9 cellular contexts compared by ENCODE assay signal in the genomic region with DNA sequence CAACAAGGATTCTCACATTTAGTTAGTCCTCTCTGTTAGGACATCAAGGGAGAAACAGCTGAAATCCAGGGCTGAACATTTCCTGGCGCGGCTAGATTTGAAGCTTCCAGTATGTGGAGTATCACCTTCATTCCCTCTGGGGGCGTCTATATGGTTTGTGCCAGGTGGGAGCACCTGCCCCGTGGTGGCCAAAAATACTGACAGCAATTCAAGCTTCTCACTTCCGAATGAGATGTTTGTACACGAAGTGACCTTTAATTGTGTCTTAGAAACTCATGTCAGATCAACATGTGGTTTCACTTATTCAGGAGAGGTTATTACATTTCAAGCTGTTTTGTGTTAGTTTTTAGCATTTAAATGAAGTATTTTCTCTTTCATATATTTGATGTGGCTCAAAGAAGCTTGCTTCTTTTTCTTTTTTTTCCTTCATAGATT.
DNase-seq lines count a peak whose midpoint lies in the region; ATAC-seq, FAIRE-seq and TF ChIP-seq lines count a peak whose summit lies in the region.
"Had no signal": no experiment of that assay in that cellular context is flagged by ENCODE, and none has a peak within 500 bp of the region (broad histone marks: within the 10 kb centered on the region; RNA-seq: fewer than 3 reads in every experiment).

No MANE protein-coding gene starts in this region.

- H3K9me2 ChIP-seq in OCI-LY7 (ENCODE audit: insufficient read depth, low read length), result no peaks in the 10 kb centered on the region

- TF ChIP-seq POLR2A in endothelial cell of umbilical vein (IDR thresholded peaks at IDR 0.05; ENCODE audit: low read depth, low read length), result no peak

- H2AFZ ChIP-seq in OCI-LY7 (ENCODE audit: low read length), result peak overlapping the region; percentile 95
- peak overlapping the region; percentile 68 for H2AFZ ChIP-seq in endothelial cell of umbilical vein (ENCODE audit: low read depth, low read length)

- no peaks in the 10 kb centered on the region for H3K9me1 ChIP-seq in endothelial cell of umbilical vein (replicated peaks; ENCODE audit: control insufficient read depth, extremely low read depth, insufficient read depth, low read length)

- intact Hi-C loops in OCI-LY7 (cut with micrococcal nuclease; ENCODE audit: unreplicated experiment), result loop anchor here (2.0 kb wide), 1 partner anchor 68 kb away; a partner anchor contains a TSS
- intact Hi-C loops in endothelial cell of umbilical vein (cut with micrococcal nuclease), result loop anchor here (5.0 kb wide), 1 partner anchor 39 kb away; no protein-coding TSS in a partner anchor
- intact Hi-C loops in aorta (cut with DNase I), result no loop called here

- H3K4me2 ChIP-seq in OCI-LY7 (ENCODE audit: low read length), result peak overlapping the region; percentile 73
- H3K4me2 ChIP-seq in endothelial cell of umbilical vein (ENCODE audit: insufficient read depth, low read length), result no peak overlapping the region

- no peak for FAIRE-seq in endothelial cell of umbilical vein (lab: Jason Lieb, UNC)

- TF ChIP-seq CTCF in GM06990 (IDR thresholded peaks at IDR 0.05; ENCODE audit: insufficient read depth, low read length, poor library complexity, severe bottlenecking) (no peak), OCI-LY7 (conservative IDR thresholded peaks at IDR 0.05; ENCODE audit: low read length) (peak; percentile 59), endothelial cell of umbilical vein (IDR thresholded peaks at IDR 0.05; ENCODE audit: extremely low read depth in 1 of 2, insufficient read depth in 1 of 2, low read depth in 1 of 2, low read length in 2 of 2) (no peak)

- BruUV-seq in OCI-LY7 (replicated peaks; lab: Mats Ljungman, UMichigan), result no TSS peak
- no TSS peak for BruUV-seq in endothelial cell of umbilical vein (replicated peaks; lab: Mats Ljungman, UMichigan)

- CTCF ChIA-PET in OCI-LY7 (lab: Charles Lee; ENCODE audit: unreplicated experiment) (no interaction called here), endothelial cell of umbilical vein (lab: Charles Lee) (interaction anchor here (1.2 to 1.6 kb wide), 3 partner anchors 18 to 81 kb away, joined by 3 to 4 read pairs (median 3); no protein-coding TSS in a partner anchor)

- no peaks in the 10 kb centered on the region for H3K79me2 ChIP-seq in OCI-LY7 (ENCODE audit: insufficient read depth, low read depth, low read length)
- no peaks in the 10 kb centered on the region for H3K79me2 ChIP-seq in endothelial cell of umbilical vein (ENCODE audit: control insufficient read depth, insufficient read depth, low read length)

- WGBS in aorta, 2 donors, result 63 to 75% methylated on average over 6 of the region's 6 CpGs

- POLR2A ChIA-PET in OCI-LY7 (lab: Charles Lee), result interaction anchor here (0.6 to 3.3 kb wide), 16 partner anchors 8 to 204 kb away, joined by 3 to 14 read pairs (median 4); no protein-coding TSS in a partner anchor
- POLR2A ChIA-PET in endothelial cell of umbilical vein (lab: Charles Lee), result no interaction called here

- H4K20me1 ChIP-seq in OCI-LY7 (ENCODE audit: insufficient read depth, low read length) (no peaks in the 10 kb centered on the region), endothelial cell of umbilical vein (replicated peaks; ENCODE audit: control insufficient read depth, extremely low read depth, insufficient read depth, low read length) (no peaks in the 10 kb centered on the region)

- dilution Hi-C loops in endothelial cell of umbilical vein (cut with MboI; ENCODE audit: extremely low pct_ligation_motif_present, low sequenced_read_pairs), result no loop called here

- no peaks in the 10 kb centered on the region for H3K9me3 ChIP-seq in OCI-LY7 (ENCODE audit: low read length)
- no peaks in the 10 kb centered on the region for H3K9me3 ChIP-seq in endothelial cell of umbilical vein (replicated peaks; ENCODE audit: control insufficient read depth, insufficient read depth, low read length)
- no peaks in the 10 kb centered on the region for H3K9me3 ChIP-seq in aorta (ENCODE audit: control insufficient read depth, low read length)

- H3K4me3 ChIP-seq in GM06990 (replicated peaks; ENCODE audit: low read depth, low read length) (no peak overlapping the region; the same call in 1 of the 2 replicates), OCI-LY7 (ENCODE audit: low read depth, low read length, poor library complexity, severe bottlenecking) (peak overlapping the region; percentile 57), endothelial cell of umbilical vein (replicated peaks in 1 of 3; ENCODE audit: insufficient read depth in 1 of 3, low read depth in 1 of 3, low read length in 3 of 3) (no peak overlapping the region), rectal smooth muscle tissue (ENCODE audit: low read length) (no peak overlapping the region), aorta (ENCODE audit: low read length in 2 of 2) (no peak overlapping the region)

- H3K36me3 ChIP-seq in GM06990 (ENCODE audit: control insufficient read depth, insufficient read depth, low read length), result no peaks in the 10 kb centered on the region
- no peaks in the 10 kb centered on the region for H3K36me3 ChIP-seq in OCI-LY7 (ENCODE audit: insufficient read depth, low read length)
- no peaks in the 10 kb centered on the region for H3K36me3 ChIP-seq in endothelial cell of umbilical vein (ENCODE audit: control insufficient read depth in 2 of 2, extremely low read depth in 1 of 2, insufficient read depth in 2 of 2, low read length in 2 of 2)
- no peaks in the 10 kb centered on the region for H3K36me3 ChIP-seq in rectal smooth muscle tissue (ENCODE audit: control insufficient read depth, insufficient read depth, low read length)
- no peaks in the 10 kb centered on the region for H3K36me3 ChIP-seq in aorta (ENCODE audit: control insufficient read depth in 1 of 2, insufficient read depth in 2 of 2, low read length in 1 of 2)

- no peaks in the 10 kb centered on the region for H3K27me3 ChIP-seq in GM06990 (replicated peaks; ENCODE audit: control insufficient read depth, insufficient read depth, low read length)
- H3K27me3 ChIP-seq in endothelial cell of umbilical vein (ENCODE audit: control insufficient read depth in 2 of 2, insufficient read depth in 2 of 2, low read length in 2 of 2), result no peaks in the 10 kb centered on the region
- H3K27me3 ChIP-seq in rectal smooth muscle tissue (ENCODE audit: control insufficient read depth, insufficient read depth, low read length), result no peaks in the 10 kb centered on the region
- no peaks in the 10 kb centered on the region for H3K27me3 ChIP-seq in aorta (ENCODE audit: control insufficient read depth in 1 of 2, insufficient read depth in 2 of 2, low read length in 1 of 2)

- DNase-seq in GM06990 (ENCODE audit: extremely low read depth, insufficient read length) (peak; percentile 48), OCI-LY7 (ENCODE audit: low spot score) (peak; percentile 79), endothelial cell of umbilical vein (ENCODE audit: low read depth, low spot score) (no peak), aorta (no peak), LoVo (ENCODE audit: low spot score) (no peak)
- DNase-seq in stimulated activated CD4-positive, alpha-beta T cell treated with anti-CD3 and anti-CD28 coated beads, Interleukin-2, amount 100 ng/mL, for 24 hours, result no peak
- DNase-seq: NCI-H1417 had no signal

- H3K9ac ChIP-seq in endothelial cell of umbilical vein (replicated peaks; ENCODE audit: extremely low read depth, insufficient read depth, low read length) (no peak overlapping the region), rectal smooth muscle tissue (ENCODE audit: low read length) (no peak overlapping the region)

- H3K27ac ChIP-seq in OCI-LY7 (ENCODE audit: low read depth, low read length, poor library complexity, severe bottlenecking) (peak overlapping the region; percentile 67), endothelial cell of umbilical vein (ENCODE audit: insufficient read depth, low read depth, low read length) (no peak overlapping the region), rectal smooth muscle tissue (ENCODE audit: low read depth, low read length) (peak overlapping the region; percentile 53), aorta (ENCODE audit: low read depth in 1 of 2, low read length in 2 of 2) (no peak overlapping the region)

- H3K4me1 ChIP-seq in OCI-LY7 (ENCODE audit: insufficient read depth, low read length, poor library complexity, severe bottlenecking) (peaks cover 64% of the 10 kb centered on the region), endothelial cell of umbilical vein (ENCODE audit: control insufficient read depth, extremely low read depth, insufficient read depth, low read length) (peaks cover 5% of the 10 kb centered on the region), rectal smooth muscle tissue (ENCODE audit: control insufficient read depth, insufficient read depth, low read length) (peaks cover 3% of the 10 kb centered on the region), aorta (ENCODE audit: control insufficient read depth in 1 of 2, insufficient read depth in 2 of 2, low read length in 2 of 2) (peaks cover 0 to 8% of the 10 kb centered on the region in 2 donors)

- no peak for ATAC-seq in aorta (ENCODE audit: low FRiP score)
- no peak for ATAC-seq in GM21528 (IDR thresholded peaks at IDR 0.05; ENCODE audit: low FRiP score, unreplicated experiment)

TF ChIP-seq in endothelial cell of umbilical vein, 7 proteins besides CTCF, POLR2A, EP300 and RAD21:
- no peak for TF ChIP-seq JUN (IDR thresholded peaks at IDR 0.05; ENCODE audit: borderline replicate concordance, insufficient read depth, insufficient read length, low read depth)
- no peak for TF ChIP-seq FOS (IDR thresholded peaks at IDR 0.05; ENCODE audit: borderline replicate concordance, insufficient read depth, low read length)
- TF ChIP-seq GATA2 (IDR thresholded peaks at IDR 0.05; ENCODE audit: insufficient read depth, insufficient read length, low read depth, low read length), result no peak
- no peak for TF ChIP-seq POLR2AphosphoS5 (IDR thresholded peaks at IDR 0.05; ENCODE audit: insufficient read depth, low read depth, low read length)
- no peak for TF ChIP-seq EZH2 (IDR thresholded peaks at IDR 0.05; ENCODE audit: borderline replicate concordance, low read depth, low read length, severe bottlenecking)
- no peak for TF ChIP-seq MYC (IDR thresholded peaks at IDR 0.05; ENCODE audit: low read depth, low read length)

Comparison
In these comparisons a context has a peak if more than half of its experiments do, and no peak if none do; other contexts are left out.
1. DNase-seq: peak in GM06990 (single experiment) and OCI-LY7 (single experiment); none in endothelial cell of umbilical vein (single experiment), aorta (0 of 2), stimulated activated CD4-positive, alpha-beta T cell treated with anti-CD3 and anti-CD28 coated beads, Interleukin-2, amount 100 ng/mL, for 24 hours (0 of 2) and LoVo (single experiment).
2. H3K27ac ChIP-seq: peak in OCI-LY7 (single experiment) and rectal smooth muscle tissue (single experiment); none in endothelial cell of umbilical vein (single experiment) and aorta (0 of 2).
3. intact Hi-C loops: an anchor here in OCI-LY7 (2.0 kb wide) and endothelial cell of umbilical vein (5.0 kb wide); none called in aorta.